ENCODE assay signal across 19 cellular contexts in genomic region chr2:120709608-120710041, GRCh38. TPM values are rescaled to one million over a fixed set of nuclear protein-coding genes. Genes with fewer than 3 reads are reported as not detected.
A peak's percentile ranks its signal among the peaks of the same experiment; 100 is the strongest.
DNase-seq lines count a peak whose midpoint lies in the region; ATAC-seq and TF ChIP-seq lines count a peak whose summit lies in the region.
"Had no signal": no experiment of that assay in that cellular context is flagged by ENCODE, and none has a peak within 500 bp of the region (broad histone marks: within the 10 kb centered on the region; RNA-seq: fewer than 3 reads in every experiment).

No MANE protein-coding gene starts in this region.

- no peaks in the 10 kb centered on the region for H3K79me1 ChIP-seq in neuronal stem cell (ENCODE audit: low read depth, low read length)

- no peaks in the 10 kb centered on the region for H3K79me2 ChIP-seq in hepatocyte

- no peak overlapping the region for H3K4me3 ChIP-seq in H7 (ENCODE audit: insufficient read depth, low read depth, low read length)
- H3K4me3 ChIP-seq in fibroblast of the aortic adventitia (ENCODE audit: low read depth, low read length), result no peak overlapping the region
- no peak overlapping the region for H3K4me3 ChIP-seq in neuronal stem cell (ENCODE audit: low read length in 2 of 2)
- H3K4me3 ChIP-seq in hepatocyte, result no peak overlapping the region
- H3K4me3 ChIP-seq: heart left ventricle, stomach had no signal

- H3K27me3 ChIP-seq in H7 (ENCODE audit: control insufficient read depth, insufficient read depth, low read length) (peaks cover 7% of the 10 kb centered on the region; the same call in 1 of the 2 replicates), neuronal stem cell (ENCODE audit: control insufficient read depth in 3 of 3, insufficient read depth in 3 of 3, low read depth in 1 of 3, low read length in 3 of 3) (peaks cover 0 to 65% (median 10%) of the 10 kb centered on the region in 3 experiments), hepatocyte (peaks cover 46% of the 10 kb centered on the region)

- H4K91ac ChIP-seq in neuronal stem cell (ENCODE audit: low read depth, low read length, poor library complexity), result no peak overlapping the region

- no peak overlapping the region for H3K27ac ChIP-seq in neuronal stem cell (replicated peaks; ENCODE audit: low read length)
- H3K27ac ChIP-seq in hepatocyte, result no peak overlapping the region
- H3K27ac ChIP-seq: heart left ventricle, stomach had no signal

- no peak overlapping the region for H2BK120ac ChIP-seq in neuronal stem cell (ENCODE audit: low read depth, low read length)

- peak overlapping the region; percentile 51 for H2AFZ ChIP-seq in neuronal stem cell (ENCODE audit: low read length)
- H2AFZ ChIP-seq in hepatocyte, result no peak overlapping the region

- TF ChIP-seq CTCF in fibroblast of the aortic adventitia (IDR thresholded peaks at IDR 0.05; ENCODE audit: insufficient read depth, low read length), result no peak
- no peak for TF ChIP-seq CTCF in hepatocyte (IDR thresholded peaks at IDR 0.05; ENCODE audit: poor library complexity)

- H4K20me1 ChIP-seq in hepatocyte (ENCODE audit: insufficient read depth, poor library complexity, severe bottlenecking), result no peaks in the 10 kb centered on the region

- H4K8ac ChIP-seq in neuronal stem cell (ENCODE audit: low read depth, low read length), result no peak overlapping the region

- no peak overlapping the region for H2BK15ac ChIP-seq in neuronal stem cell (ENCODE audit: low read length)

- H3K36me3 ChIP-seq in H7 (replicated peaks; ENCODE audit: control insufficient read depth, insufficient read depth, low read length) (no peaks in the 10 kb centered on the region), neuronal stem cell (replicated peaks in 1 of 2; ENCODE audit: control insufficient read depth in 2 of 2, insufficient read depth in 2 of 2, low read length in 2 of 2) (no peaks in the 10 kb centered on the region), hepatocyte (replicated peaks; ENCODE audit: insufficient read depth, low read depth) (no peaks in the 10 kb centered on the region)
- H3K36me3 ChIP-seq: heart left ventricle, stomach had no signal

- no peaks in the 10 kb centered on the region for H3K9me2 ChIP-seq in hepatocyte (replicated peaks; ENCODE audit: insufficient read depth)

- H3K4me2 ChIP-seq in neuronal stem cell (ENCODE audit: insufficient read depth, low read length, poor library complexity, severe bottlenecking) (no peak overlapping the region), hepatocyte (no peak overlapping the region)

- H3K9ac ChIP-seq in neuronal stem cell (ENCODE audit: low read depth, low read length, poor library complexity), result no peak overlapping the region

- peaks cover 3 to 5% of the 10 kb centered on the region in 2 donors for H3K4me1 ChIP-seq in neuronal stem cell (ENCODE audit: control insufficient read depth in 2 of 2, insufficient read depth in 1 of 2, low read depth in 1 of 2, low read length in 2 of 2)
- H3K4me1 ChIP-seq in hepatocyte (ENCODE audit: insufficient read depth), result peaks cover 9% of the 10 kb centered on the region
- H3K4me1 ChIP-seq: heart left ventricle, stomach had no signal

- no CpG with 5 or more reads among the region's 5 CpGs for WGBS in neuronal stem cell (ENCODE audit: extremely low coverage in 2 of 2, insufficient read length in 2 of 2, insufficient replicate concordance in 1 of 2), 2 donors
- 28% methylated on average over 5 of the region's 5 CpGs for WGBS in hepatocyte (ENCODE audit: low lambda C conversion rate, missing lambda C conversion rate)

- no peak overlapping the region for H3K4ac ChIP-seq in neuronal stem cell (ENCODE audit: low read length)

- H2BK5ac ChIP-seq in neuronal stem cell (ENCODE audit: low read length), result no peak overlapping the region

- no peak overlapping the region for H2BK12ac ChIP-seq in neuronal stem cell (ENCODE audit: low read length)

- no peak overlapping the region for H3K18ac ChIP-seq in neuronal stem cell (ENCODE audit: low read length)

- no peaks in the 10 kb centered on the region for H3K9me3 ChIP-seq in neuronal stem cell (replicated peaks in 1 of 2; ENCODE audit: control insufficient read depth in 2 of 2, insufficient read depth in 1 of 2, low read depth in 1 of 2, low read length in 2 of 2)
- H3K9me3 ChIP-seq in hepatocyte (ENCODE audit: low read depth), result no peaks in the 10 kb centered on the region
- H3K9me3 ChIP-seq: heart left ventricle, stomach had no signal

- no peak overlapping the region for H2AK5ac ChIP-seq in neuronal stem cell (ENCODE audit: low read depth, low read length)

- no peak overlapping the region for H3K23ac ChIP-seq in neuronal stem cell (ENCODE audit: low read depth, low read length, poor library complexity)

- no peak for ATAC-seq in GM18870 (IDR thresholded peaks at IDR 0.05; ENCODE audit: unreplicated experiment)
- ATAC-seq: CD8-positive, alpha-beta T cell had no signal

- DNase-seq in H7 (peak; percentile 63), NCI-H2171 (lab: John Stamatoyannopoulos, UW) (peak; percentile 29), fibroblast of the aortic adventitia (ENCODE audit: low read depth) (peak; percentile 65), neuronal stem cell (ENCODE audit: low spot score) (no peak), pons (ENCODE audit: low spot score) (no peak), NCI-H187 treated with DMSO at 0.1 percent for 48 hours (lab: John Stamatoyannopoulos, UW) (no peak), hepatocyte (ENCODE audit: low spot score) (no peak)
- DNase-seq: activated CD4-positive, alpha-beta memory T cell treated with anti-CD3 and anti-CD28 coated beads, Interleukin-2, amount 10 ng/mL, durations not matched to agents 7 days and 5 days; CD8-positive, alpha-beta T cell; DMS53; GF-D8; kidney; NCI-H1694; NCI-H226; stomach; trophoblast cell had no signal

- H3K14ac ChIP-seq in neuronal stem cell (ENCODE audit: low read length), result no peak overlapping the region

RNA-seq across cellular contexts. Expression of gene GLI2, which starts 26.0 kb away (rescaled TPM):
- total RNA-seq in H7 (2014; rRNA removed; shearing (Covaris generic)), result 37.3 and 41.4 TPM in 2 replicates
- total RNA-seq in fibroblast of the aortic adventitia (ENCODE audit: low replicate concordance) (1.9 and 5.3 TPM in 2 replicates), hepatocyte (3.8 and 5.8 TPM in 2 replicates)
- 26.2 TPM for polyA plus RNA-seq in neuronal stem cell (2013, experiment 1 of 2)
- 27.3 TPM for polyA plus RNA-seq in neuronal stem cell (2013, experiment 2 of 2)
- 5.3 and 6.2 TPM in 2 replicates for polyA plus RNA-seq in hepatocyte
- total RNA-seq: CD8-positive, alpha-beta T cell; lung microvascular endothelial cell had no signal

Comparison
In these comparisons a context has a peak if more than half of its experiments do, and no peak if none do; other contexts are left out.
1. DNase-seq: peak in H7 (single experiment), NCI-H2171 (single experiment) and fibroblast of the aortic adventitia (single experiment); none in neuronal stem cell (single experiment), pons (single experiment), NCI-H187 treated with DMSO at 0.1 percent for 48 hours (single experiment) and hepatocyte (single experiment).